ENCODE assay signal across 8 cellular contexts in genomic region chr12:113232787-113233585, GRCh38. TPM values are rescaled to one million over a fixed set of nuclear protein-coding genes. Genes with fewer than 3 reads are reported as not detected.
DNase-seq lines count a peak whose midpoint lies in the region; ATAC-seq and TF ChIP-seq lines count a peak whose summit lies in the region.

No MANE protein-coding gene starts in this region.

- peaks cover 30% of the 10 kb centered on the region for H3K36me3 ChIP-seq in GM06990 (ENCODE audit: control insufficient read depth, insufficient read depth, low read length)
- H3K36me3 ChIP-seq in H7 (replicated peaks; ENCODE audit: control insufficient read depth, insufficient read depth, low read length) = peaks cover 12% of the 10 kb centered on the region
- peaks cover 5% of the 10 kb centered on the region for H3K36me3 ChIP-seq in colonic mucosa
- peaks cover 0 to 66% (median 39%) of the 10 kb centered on the region in 5 donors for H3K36me3 ChIP-seq in subcutaneous abdominal adipose tissue (ENCODE audit: control insufficient read depth in 5 of 5, insufficient read depth in 5 of 5, low read length in 5 of 5)

- H3K27me3 ChIP-seq in GM06990 (replicated peaks; ENCODE audit: control insufficient read depth, insufficient read depth, low read length) (no peaks in the 10 kb centered on the region), H7 (ENCODE audit: control insufficient read depth, insufficient read depth, low read length) (no peaks in the 10 kb centered on the region), colonic mucosa (no peaks in the 10 kb centered on the region), subcutaneous abdominal adipose tissue (ENCODE audit: control insufficient read depth in 5 of 5, insufficient read depth in 4 of 5, low read length in 5 of 5) (no peaks in the 10 kb centered on the region)

- peak; percentile 52 for TF ChIP-seq CTCF in GM06990 (IDR thresholded peaks at IDR 0.05; ENCODE audit: insufficient read depth, low read length, poor library complexity, severe bottlenecking)
- TF ChIP-seq CTCF in colonic mucosa (IDR thresholded peaks at IDR 0.05) = no peak

- H3K9me3 ChIP-seq in colonic mucosa (no peaks in the 10 kb centered on the region), subcutaneous abdominal adipose tissue (ENCODE audit: control insufficient read depth in 5 of 5, low read length in 5 of 5) (no peaks in the 10 kb centered on the region)

- no peaks in the 10 kb centered on the region for H3K36me3 Mint-ChIP-seq in natural killer cell treated with Interleukin-12 subunit alpha and Interleukin-12 subunit beta and Interleukin-15 and Interleukin-18, amount 100 ng/mL, for 72 hours

- H3K4me1 Mint-ChIP-seq in natural killer cell treated with Interleukin-12 subunit alpha and Interleukin-12 subunit beta and Interleukin-15 and Interleukin-18, amount 100 ng/mL, for 72 hours (ENCODE audit: low read depth in 2 of 2) = peaks cover 14 to 29% of the 10 kb centered on the region in 2 donors

- intact Hi-C loops in colonic mucosa (cut with DNase I) = no loop called here

- no peaks in the 10 kb centered on the region for H3K9me3 Mint-ChIP-seq in natural killer cell treated with Interleukin-12 subunit alpha and Interleukin-12 subunit beta and Interleukin-15 and Interleukin-18, amount 100 ng/mL, for 72 hours

- H3K9ac ChIP-seq in colonic mucosa (ENCODE audit: low read depth in 2 of 2, low read length in 2 of 2) (peak overlapping the region in 1 of 2 donors; percentile 1), subcutaneous abdominal adipose tissue (ENCODE audit: low read length in 5 of 5) (no peak overlapping the region)

- DNase-seq in GM06990 (ENCODE audit: extremely low read depth, insufficient read length) (peak; percentile 86), H7 (peak; percentile 85), NCI-H1417 treated with DMSO at 0.1 percent for 48 hours (lab: John Stamatoyannopoulos, UW) (peak; percentile 53), colonic mucosa (no peak), NCI-H82 (lab: John Stamatoyannopoulos, UW) (no peak)
- DNase-seq in activated CD4-positive, alpha-beta T cell treated with anti-CD3 and anti-CD28 coated beads for 1 hour = peak; percentile 65
- peak; percentile 65 for DNase-seq in natural killer cell treated with Interleukin-12 subunit alpha and Interleukin-12 subunit beta and Interleukin-15 and Interleukin-18, amount 100 ng/mL, for 72 hours (ENCODE audit: low spot score)

- H3K4me3 Mint-ChIP-seq in natural killer cell treated with Interleukin-12 subunit alpha and Interleukin-12 subunit beta and Interleukin-15 and Interleukin-18, amount 100 ng/mL, for 72 hours = peak overlapping the region; percentile 74

- peak; percentile 74 to 80 for ATAC-seq in natural killer cell treated with Interleukin-12 subunit alpha and Interleukin-12 subunit beta and Interleukin-15 and Interleukin-18, amount 100 ng/mL, for 72 hours

- H3K4me1 ChIP-seq in colonic mucosa (peaks cover 14% of the 10 kb centered on the region), subcutaneous abdominal adipose tissue (ENCODE audit: control insufficient read depth in 5 of 5, insufficient read depth in 5 of 5, low read length in 5 of 5) (peaks cover 4 to 88% (median 71%) of the 10 kb centered on the region in 5 donors)

- H3K27ac ChIP-seq in colonic mucosa (peak overlapping the region; percentile 36), subcutaneous abdominal adipose tissue (ENCODE audit: low read depth, low read length) (peak overlapping the region; percentile 30)

- H3K4me3 ChIP-seq in GM06990 (replicated peaks; ENCODE audit: low read depth, low read length) (no peak overlapping the region), H7 (ENCODE audit: insufficient read depth, low read depth, low read length) (no peak overlapping the region), colonic mucosa (no peak overlapping the region), subcutaneous abdominal adipose tissue (ENCODE audit: low read depth in 1 of 5, low read length in 5 of 5) (peak overlapping the region in 3 of 5 donors; percentile 1 to 30 (median 2))

- no peaks in the 10 kb centered on the region for H3K27me3 Mint-ChIP-seq in natural killer cell treated with Interleukin-12 subunit alpha and Interleukin-12 subunit beta and Interleukin-15 and Interleukin-18, amount 100 ng/mL, for 72 hours

- H3K27ac Mint-ChIP-seq in natural killer cell treated with Interleukin-12 subunit alpha and Interleukin-12 subunit beta and Interleukin-15 and Interleukin-18, amount 100 ng/mL, for 72 hours = peak overlapping the region; percentile 44 to 79

RNA-seq across cellular contexts. Expression of gene TPCN1, which starts 11.7 kb away (rescaled TPM):
- 19.2 and 20.7 TPM in 2 replicates for total RNA-seq in H7 (2014; rRNA removed; shearing (Covaris generic))
- total RNA-seq in colonic mucosa = 10 to 100 TPM; 55.5 to 85.6 TPM
- 10 to 100 TPM; 14.1 to 43.6 TPM for total RNA-seq in natural killer cell treated with Interleukin-12 subunit alpha and Interleukin-12 subunit beta and Interleukin-15 and Interleukin-18, amount 100 ng/mL, for 72 hours

RNA-seq across cellular contexts. Expression of gene RITA1, which starts 47.5 kb away (rescaled TPM):
- 42.3 and 45.9 TPM in 2 replicates for total RNA-seq in H7 (2014; rRNA removed; shearing (Covaris generic))
- total RNA-seq in colonic mucosa = 10 to 100 TPM; 13.9 to 26.9 TPM
- 10 to 100 TPM; 19.6 to 27.3 TPM for total RNA-seq in natural killer cell treated with Interleukin-12 subunit alpha and Interleukin-12 subunit beta and Interleukin-15 and Interleukin-18, amount 100 ng/mL, for 72 hours

RNA-seq across cellular contexts. Expression of gene DDX54, which starts 47.7 kb away (rescaled TPM):
- total RNA-seq in H7 (2014; rRNA removed; shearing (Covaris generic)) = 93.9 and 101 TPM in 2 replicates
- total RNA-seq in colonic mucosa = 10 to 100 TPM; 54.8 to 98.3 TPM
- total RNA-seq in natural killer cell treated with Interleukin-12 subunit alpha and Interleukin-12 subunit beta and Interleukin-15 and Interleukin-18, amount 100 ng/mL, for 72 hours = 100 to 1,000 TPM in 1 of 2 donors, 10 to 100 TPM in 1; 85.8 to 143 TPM

Comparison
In these comparisons a context has a peak if more than half of its experiments do, and no peak if none do; other contexts are left out.
1. DNase-seq: peak in GM06990 (single experiment), H7 (single experiment), NCI-H1417 treated with DMSO at 0.1 percent for 48 hours (single experiment), activated CD4-positive, alpha-beta T cell treated with anti-CD3 and anti-CD28 coated beads for 1 hour (single experiment) and natural killer cell treated with Interleukin-12 subunit alpha and Interleukin-12 subunit beta and Interleukin-15 and Interleukin-18, amount 100 ng/mL, for 72 hours (single experiment); none in colonic mucosa (single experiment) and NCI-H82 (single experiment).
2. H3K4me3 ChIP-seq: peak in subcutaneous abdominal adipose tissue (3 of 5); none in GM06990 (single experiment), H7 (single experiment) and colonic mucosa (single experiment).